In genomic region chr6:148223424-148223842, GRCh38 we compare ENCODE assay signal across 16 cellular contexts.
DNase-seq lines count a peak whose midpoint lies in the region; ATAC-seq and TF ChIP-seq lines count a peak whose summit lies in the region.
"Had no signal": no experiment of that assay in that cellular context is flagged by ENCODE, and none has a peak within 500 bp of the region (broad histone marks: within the 10 kb centered on the region; RNA-seq: fewer than 3 reads in every experiment).

No MANE protein-coding gene starts in this region.

- H3K27ac ChIP-seq in GM23248: peak overlapping the region; percentile 40
- H3K27ac ChIP-seq: upper lobe of left lung had no signal

- no peaks in the 10 kb centered on the region for H3K9me3 ChIP-seq in GM23248 (ENCODE audit: low read depth)
- no peaks in the 10 kb centered on the region for H3K9me3 ChIP-seq in skeletal muscle satellite cell (replicated peaks; ENCODE audit: low read length)
- H3K9me3 ChIP-seq: upper lobe of left lung had no signal

- no peak for TF ChIP-seq CTCF in fibroblast of mammary gland (conservative IDR thresholded peaks at IDR 0.05; ENCODE audit: control insufficient read depth, insufficient read depth, low read depth, low read length)

- H3K4me3 Mint-ChIP-seq in activated CD4-positive, alpha-beta T cell treated with anti-CD3 and anti-CD28 coated beads for 36 hours: no peak overlapping the region
- H3K4me3 Mint-ChIP-seq: CD4-positive, CD25-positive, alpha-beta regulatory T cell; naive B cell; T-helper 17 cell had no signal

- H3K4me3 ChIP-seq in GM23248 (no peak overlapping the region), fibroblast of mammary gland (ENCODE audit: control insufficient read depth, low read depth, low read length) (no peak overlapping the region), skeletal muscle satellite cell (ENCODE audit: low read length) (peak overlapping the region; percentile 6)
- H3K4me3 ChIP-seq: upper lobe of left lung had no signal

- no peaks in the 10 kb centered on the region for H3K9me2 ChIP-seq in GM23248 (ENCODE audit: insufficient read depth)

- peaks cover 8% of the 10 kb centered on the region; the same call in 1 of the 2 replicates for H3F3A ChIP-seq in GM23248 (ENCODE audit: insufficient read depth)

- H3K79me2 ChIP-seq in GM23248 (ENCODE audit: insufficient read depth): no peaks in the 10 kb centered on the region

- H3K27me3 Mint-ChIP-seq in activated CD4-positive, alpha-beta T cell treated with anti-CD3 and anti-CD28 coated beads for 36 hours: peaks cover 42% of the 10 kb centered on the region

- in situ Hi-C loops in GM23248 (cut with MboI): no loop called here

- H3K4me1 Mint-ChIP-seq in activated CD4-positive, alpha-beta T cell treated with anti-CD3 and anti-CD28 coated beads for 36 hours: no peaks in the 10 kb centered on the region
- H3K4me1 Mint-ChIP-seq: CD4-positive, CD25-positive, alpha-beta regulatory T cell; naive B cell had no signal

- H3K4me2 ChIP-seq in GM23248 (ENCODE audit: unreplicated experiment) (peak overlapping the region; percentile 31), skeletal muscle satellite cell (ENCODE audit: low read length) (peak overlapping the region; percentile 58)

- no peaks in the 10 kb centered on the region for H4K20me1 ChIP-seq in GM23248 (ENCODE audit: insufficient read depth)

- no peaks in the 10 kb centered on the region for H3K9me3 Mint-ChIP-seq in activated CD4-positive, alpha-beta T cell treated with anti-CD3 and anti-CD28 coated beads for 36 hours (ENCODE audit: low read depth)

- CTCF ChIA-PET in activated CD4-positive, alpha-beta T cell treated with anti-CD3 and anti-CD28 coated beads for 36 hours (lab: Charles Lee): interaction anchor here (0.6 kb wide), 2 partner anchors 250 to 485 kb away, joined by 3 read pairs; no protein-coding TSS in a partner anchor

- WGBS in GM23248 (ENCODE audit: low coverage in 1 of 2, low lambda C conversion rate in 2 of 2, missing lambda C conversion rate in 2 of 2), 2 experiments: 83 to 87% methylated on average over 3 of the region's 3 CpGs

- DNase-seq in GM23248 (peak; percentile 83), fibroblast of mammary gland (ENCODE audit: low read depth) (peak; percentile 58), ureter (ENCODE audit: low spot score) (no peak)
- DNase-seq in activated CD4-positive, alpha-beta T cell treated with anti-CD3 and anti-CD28 coated beads for 36 hours: no peak
- no peak for DNase-seq in activated CD8-positive, alpha-beta memory T cell treated with anti-CD3 and anti-CD28 coated beads for 24 hours
- DNase-seq: activated CD4-positive, alpha-beta T cell treated with anti-CD3 and anti-CD28 coated beads for 48 hours; activated T-cell treated with anti-CD3 and anti-CD28 coated beads, Interleukin-2, amount 50 U/mL, for 1 hour; CD4-positive, CD25-positive, alpha-beta regulatory T cell; effector CD4-positive, alpha-beta T cell; glutamatergic neuron; naive B cell; NCI-H1436 treated with DMSO at 0.1 percent for 48 hours; T-helper 17 cell; upper lobe of left lung had no signal

- H3K4me1 ChIP-seq in GM23248 (ENCODE audit: insufficient read depth) (peaks cover 22% of the 10 kb centered on the region), skeletal muscle satellite cell (ENCODE audit: control insufficient read depth, insufficient read depth, low read length) (peaks cover 36% of the 10 kb centered on the region)

- ATAC-seq in SK-N-SH treated with all-trans-retinoic acid at 6 μM for 48 hours: peak; percentile 44; the same call in 2 of the 3 replicates
- ATAC-seq in activated CD4-positive, alpha-beta T cell treated with anti-CD3 and anti-CD28 coated beads for 36 hours: no peak
- ATAC-seq: T-helper 17 cell had no signal

- no peak overlapping the region for H2AFZ ChIP-seq in GM23248

- H3K36me3 ChIP-seq in GM23248 (ENCODE audit: low read depth) (no peaks in the 10 kb centered on the region), skeletal muscle satellite cell (ENCODE audit: insufficient read depth, low read length) (no peaks in the 10 kb centered on the region)
- H3K36me3 ChIP-seq: upper lobe of left lung had no signal

- H3K27me3 ChIP-seq in GM23248 (replicated peaks; ENCODE audit: insufficient read depth) (no peaks in the 10 kb centered on the region), skeletal muscle satellite cell (ENCODE audit: control insufficient read depth, insufficient read depth, low read length) (no peaks in the 10 kb centered on the region)
- H3K27me3 ChIP-seq: upper lobe of left lung had no signal

- H3K9ac ChIP-seq in GM23248: no peak overlapping the region
- peak overlapping the region; percentile 67 for H3K9ac ChIP-seq in skeletal muscle satellite cell (ENCODE audit: low read depth, low read length)

- no peak overlapping the region for H3K27ac Mint-ChIP-seq in activated CD4-positive, alpha-beta T cell treated with anti-CD3 and anti-CD28 coated beads for 36 hours
- H3K27ac Mint-ChIP-seq: CD4-positive, CD25-positive, alpha-beta regulatory T cell; naive B cell; T-helper 17 cell had no signal

- POLR2A ChIA-PET in activated CD4-positive, alpha-beta T cell treated with anti-CD3 and anti-CD28 coated beads for 36 hours (lab: Charles Lee): no interaction called here

- no peaks in the 10 kb centered on the region for H3K36me3 Mint-ChIP-seq in activated CD4-positive, alpha-beta T cell treated with anti-CD3 and anti-CD28 coated beads for 36 hours (ENCODE audit: low read depth)
- H3K36me3 Mint-ChIP-seq: CD4-positive, CD25-positive, alpha-beta regulatory T cell; naive B cell had no signal

- intact Hi-C loops in activated CD4-positive, alpha-beta T cell treated with anti-CD3 and anti-CD28 coated beads for 36 hours (cut with DNase I, micrococcal nuclease): no loop called here

TF ChIP-seq in SK-N-SH treated with all-trans-retinoic acid at 6 μM for 48 hours, 23 proteins besides CTCF, POLR2A, EP300 and RAD21:
- TF ChIP-seq ZNF565 (CRISPR knock-in tag; conservative IDR thresholded peaks at IDR 0.05; ENCODE audit: low read depth): no peak
- no peak for TF ChIP-seq TOX (CRISPR knock-in tag; IDR thresholded peaks at IDR 0.05; ENCODE audit: borderline replicate concordance)
- no peak for TF ChIP-seq ESRRG (CRISPR knock-in tag; IDR thresholded peaks at IDR 0.05)

Comparison
In these comparisons a context has a peak if more than half of its experiments do, and no peak if none do; other contexts are left out.
1. DNase-seq: peak in GM23248 (single experiment) and fibroblast of mammary gland (single experiment); none in activated CD4-positive, alpha-beta T cell treated with anti-CD3 and anti-CD28 coated beads for 36 hours (single experiment), activated CD8-positive, alpha-beta memory T cell treated with anti-CD3 and anti-CD28 coated beads for 24 hours (single experiment) and ureter (single experiment).